14 cellular contexts compared by ENCODE assay signal in genomic region chr1:218476385-218476784, GRCh38.
DNase-seq lines count a peak whose midpoint lies in the region; ATAC-seq and TF ChIP-seq lines count a peak whose summit lies in the region.
"Had no signal": no experiment of that assay in that cellular context is flagged by ENCODE, and none has a peak within 500 bp of the region (broad histone marks: within the 10 kb centered on the region; RNA-seq: fewer than 3 reads in every experiment).

No MANE protein-coding gene starts in this region.

- 61 to 73% methylated on average over 3 of the region's 3 CpGs for WGBS in sigmoid colon, 2 donors

- H3K27me3 ChIP-seq in RWPE2 (ENCODE audit: insufficient read depth, poor library complexity, severe bottlenecking) (no peaks in the 10 kb centered on the region), sigmoid colon (no peaks in the 10 kb centered on the region), right atrium auricular region (no peaks in the 10 kb centered on the region)
- H3K27me3 ChIP-seq: thyroid gland had no signal

- no peak for TF ChIP-seq CTCF in RWPE2 (IDR thresholded peaks at IDR 0.05; ENCODE audit: poor library complexity, severe bottlenecking)
- no peak for TF ChIP-seq CTCF in fibroblast of mammary gland (conservative IDR thresholded peaks at IDR 0.05; ENCODE audit: control insufficient read depth, insufficient read depth, low read depth, low read length)
- no peak for TF ChIP-seq CTCF in sigmoid colon (IDR thresholded peaks at IDR 0.05)
- no peak for TF ChIP-seq CTCF in right atrium auricular region (IDR thresholded peaks at IDR 0.05)

- no peak for TF ChIP-seq POLR2A in sigmoid colon (IDR thresholded peaks at IDR 0.05)

- H3K4me3 ChIP-seq in RWPE2 (ENCODE audit: severe bottlenecking) (no peak overlapping the region), fibroblast of mammary gland (ENCODE audit: control insufficient read depth, low read depth, low read length) (no peak overlapping the region), sigmoid colon (no peak overlapping the region), right atrium auricular region (no peak overlapping the region)
- H3K4me3 ChIP-seq: thyroid gland had no signal

- intact Hi-C loops in sigmoid colon (cut with DNase I), result no loop called here

- ATAC-seq in GM18511 (IDR thresholded peaks at IDR 0.05; ENCODE audit: unreplicated experiment) (peak; percentile 42), RWPE2 (ENCODE audit: low read depth) (peak; percentile 76)
- no peak for ATAC-seq in stimulated activated naive CD8-positive, alpha-beta T cell treated with anti-CD3 and anti-CD28 coated beads, Interleukin-15, amount 100 ng/mL, for 72 hours
- ATAC-seq: effector memory CD8-positive, alpha-beta T cell had no signal

- H3K27me3 Mint-ChIP-seq in stimulated activated naive CD8-positive, alpha-beta T cell treated with anti-CD3 and anti-CD28 coated beads, Interleukin-15, amount 100 ng/mL, for 72 hours, result peaks cover 6% of the 10 kb centered on the region

- no peaks in the 10 kb centered on the region for H3K9me3 ChIP-seq in RWPE2 (ENCODE audit: severe bottlenecking)
- no peaks in the 10 kb centered on the region for H3K9me3 ChIP-seq in sigmoid colon
- H3K9me3 ChIP-seq in right atrium auricular region, result no peaks in the 10 kb centered on the region
- H3K9me3 ChIP-seq: thyroid gland had no signal

- no peaks in the 10 kb centered on the region for H3K9me3 Mint-ChIP-seq in stimulated activated naive CD8-positive, alpha-beta T cell treated with anti-CD3 and anti-CD28 coated beads, Interleukin-15, amount 100 ng/mL, for 72 hours
- H3K9me3 Mint-ChIP-seq: activated naive CD4-positive, alpha-beta T cell treated with anti-CD3 and anti-CD28 coated beads, Interleukin-2, amount 50 U/mL, for 24 hours; effector memory CD8-positive, alpha-beta T cell had no signal

- H3K27ac ChIP-seq in RWPE2 (ENCODE audit: poor library complexity, severe bottlenecking) (peak overlapping the region; percentile 92), sigmoid colon (peak overlapping the region in 3 of 4 donors; percentile 36 to 86 (median 55)), right atrium auricular region (peak overlapping the region in 1 of 2 donors; percentile 74)
- H3K27ac ChIP-seq: parathyroid adenoma, thyroid gland had no signal

- no peak for DNase-seq in RWPE2 (ENCODE audit: low spot score)
- DNase-seq in fibroblast of mammary gland (ENCODE audit: low read depth), result peak; percentile 82
- DNase-seq in sigmoid colon, result no peak
- no peak for DNase-seq in stimulated activated naive CD8-positive, alpha-beta T cell treated with anti-CD3 and anti-CD28 coated beads, Interleukin-15, amount 100 ng/mL, for 72 hours
- DNase-seq in nucleus accumbens (lab: John Stamatoyannopoulos, UW), result no peak
- no peak for DNase-seq in hippocampal formation (lab: John Stamatoyannopoulos, UW)
- no peak for DNase-seq in right atrium auricular region (ENCODE audit: low spot score)
- DNase-seq: DMS79; effector memory CD8-positive, alpha-beta T cell; kidney; thyroid gland had no signal

- TF ChIP-seq EP300 in sigmoid colon (IDR thresholded peaks at IDR 0.05), result no peak

- H3K4me1 ChIP-seq in RWPE2 (ENCODE audit: insufficient read depth, poor library complexity, severe bottlenecking) (peaks cover 42% of the 10 kb centered on the region), sigmoid colon (peaks cover 0 to 47% (median 33%) of the 10 kb centered on the region in 4 donors), right atrium auricular region (peaks cover 0 to 17% of the 10 kb centered on the region in 2 donors)
- H3K4me1 ChIP-seq: parathyroid adenoma, thyroid gland had no signal

- no peak overlapping the region for H3K4me3 Mint-ChIP-seq in stimulated activated naive CD8-positive, alpha-beta T cell treated with anti-CD3 and anti-CD28 coated beads, Interleukin-15, amount 100 ng/mL, for 72 hours
- H3K4me3 Mint-ChIP-seq: activated naive CD4-positive, alpha-beta T cell treated with anti-CD3 and anti-CD28 coated beads, Interleukin-2, amount 50 U/mL, for 24 hours; effector memory CD8-positive, alpha-beta T cell had no signal

- H3K27ac Mint-ChIP-seq in stimulated activated naive CD8-positive, alpha-beta T cell treated with anti-CD3 and anti-CD28 coated beads, Interleukin-15, amount 100 ng/mL, for 72 hours, result no peak overlapping the region
- H3K27ac Mint-ChIP-seq: activated naive CD4-positive, alpha-beta T cell treated with anti-CD3 and anti-CD28 coated beads, Interleukin-2, amount 50 U/mL, for 24 hours; effector memory CD8-positive, alpha-beta T cell had no signal

- peaks cover 21% of the 10 kb centered on the region for H3K4me1 Mint-ChIP-seq in stimulated activated naive CD8-positive, alpha-beta T cell treated with anti-CD3 and anti-CD28 coated beads, Interleukin-15, amount 100 ng/mL, for 72 hours

- H3K36me3 ChIP-seq in RWPE2 (ENCODE audit: low read depth) (no peaks in the 10 kb centered on the region), sigmoid colon (no peaks in the 10 kb centered on the region), right atrium auricular region (no peaks in the 10 kb centered on the region)
- H3K36me3 ChIP-seq: thyroid gland had no signal
